Comparison of ENCODE assay signal across 17 cellular contexts in genomic region chr6:3136361-3136760, GRCh38.
"Had no signal": no experiment of that assay in that cellular context is flagged by ENCODE, and none has a peak within 500 bp of the region (broad histone marks: within the 10 kb centered on the region; RNA-seq: fewer than 3 reads in every experiment).

No MANE protein-coding gene starts in this region.

- H3K27ac Mint-ChIP-seq: activated B cell treated with CpG ODN at 0.5 μM for 24 hours; activated naive CD8-positive, alpha-beta T cell; activated T-cell treated with anti-CD3 and anti-CD28 coated beads, Interleukin-2, amount 50 U/mL, for 24 hours; endodermal cell; natural killer cell treated with Interleukin-12 subunit alpha and Interleukin-12 subunit beta and Interleukin-15 and Interleukin-18, amount 100 ng/mL, for 72 hours; stimulated activated naive B cell treated with anti-CD40 and anti-IgM and Interleukin-4, amounts not matched to agents 10 μg/mL and 1 μg/mL and 100 μg/mL, for 72 hours had no signal

- H3K27me3 Mint-ChIP-seq: activated B cell treated with CpG ODN at 0.5 μM for 24 hours; activated naive CD8-positive, alpha-beta T cell; activated T-cell treated with anti-CD3 and anti-CD28 coated beads, Interleukin-2, amount 50 U/mL, for 24 hours; natural killer cell treated with Interleukin-12 subunit alpha and Interleukin-12 subunit beta and Interleukin-15 and Interleukin-18, amount 100 ng/mL, for 72 hours; stimulated activated naive B cell treated with anti-CD40 and anti-IgM and Interleukin-4, amounts not matched to agents 10 μg/mL and 1 μg/mL and 100 μg/mL, for 72 hours had no signal

- H3K4me3 ChIP-seq: prostate gland, upper lobe of left lung had no signal

- H3K36me3 ChIP-seq: prostate gland had no signal

- DNase-seq: activated B cell treated with CpG ODN at 0.5 μM for 24 hours; activated CD4-positive, alpha-beta T cell treated with anti-CD3 and anti-CD28 coated beads, Interleukin-2, amount 50 U/mL, for 1 hour; activated gamma-delta T cell; activated T-cell treated with anti-CD3 and anti-CD28 coated beads, Interleukin-2, amount 50 U/mL, for 24 hours; endodermal cell; immature natural killer cell; mammary epithelial cell; nucleus accumbens; stimulated activated CD4-positive, alpha-beta T cell treated with anti-CD3 and anti-CD28 coated beads, Interleukin-2, amount 100 ng/mL, for 24 hours; stimulated activated naive B cell treated with anti-CD40 and anti-IgM and Interleukin-4, amounts not matched to agents 10 μg/mL and 1 μg/mL and 100 μg/mL, for 72 hours; substantia nigra; T-helper 1 cell; upper lobe of left lung had no signal

- H3K4me1 Mint-ChIP-seq: immature natural killer cell had no signal

- ATAC-seq: natural killer cell treated with Interleukin-12 subunit alpha and Interleukin-12 subunit beta and Interleukin-15 and Interleukin-18, amount 100 ng/mL, for 72 hours; sciatic nerve; stimulated activated naive B cell treated with anti-CD40 and anti-IgM and Interleukin-4, amounts not matched to agents 10 μg/mL and 1 μg/mL and 100 μg/mL, for 72 hours had no signal

- H3K27me3 ChIP-seq: upper lobe of left lung had no signal

- H3K9me3 Mint-ChIP-seq: activated B cell treated with CpG ODN at 0.5 μM for 24 hours; activated T-cell treated with anti-CD3 and anti-CD28 coated beads, Interleukin-2, amount 50 U/mL, for 24 hours; endodermal cell; immature natural killer cell; natural killer cell treated with Interleukin-12 subunit alpha and Interleukin-12 subunit beta and Interleukin-15 and Interleukin-18, amount 100 ng/mL, for 72 hours; stimulated activated naive B cell treated with anti-CD40 and anti-IgM and Interleukin-4, amounts not matched to agents 10 μg/mL and 1 μg/mL and 100 μg/mL, for 72 hours had no signal

- H3K27ac ChIP-seq: prostate gland, upper lobe of left lung had no signal

- H3K4me3 Mint-ChIP-seq: activated B cell treated with CpG ODN at 0.5 μM for 24 hours; activated naive CD8-positive, alpha-beta T cell; activated T-cell treated with anti-CD3 and anti-CD28 coated beads, Interleukin-2, amount 50 U/mL, for 24 hours; endodermal cell; immature natural killer cell; natural killer cell treated with Interleukin-12 subunit alpha and Interleukin-12 subunit beta and Interleukin-15 and Interleukin-18, amount 100 ng/mL, for 72 hours; stimulated activated naive B cell treated with anti-CD40 and anti-IgM and Interleukin-4, amounts not matched to agents 10 μg/mL and 1 μg/mL and 100 μg/mL, for 72 hours had no signal
